Comparison of ENCODE assay signal across 20 cellular contexts in the genomic region with DNA sequence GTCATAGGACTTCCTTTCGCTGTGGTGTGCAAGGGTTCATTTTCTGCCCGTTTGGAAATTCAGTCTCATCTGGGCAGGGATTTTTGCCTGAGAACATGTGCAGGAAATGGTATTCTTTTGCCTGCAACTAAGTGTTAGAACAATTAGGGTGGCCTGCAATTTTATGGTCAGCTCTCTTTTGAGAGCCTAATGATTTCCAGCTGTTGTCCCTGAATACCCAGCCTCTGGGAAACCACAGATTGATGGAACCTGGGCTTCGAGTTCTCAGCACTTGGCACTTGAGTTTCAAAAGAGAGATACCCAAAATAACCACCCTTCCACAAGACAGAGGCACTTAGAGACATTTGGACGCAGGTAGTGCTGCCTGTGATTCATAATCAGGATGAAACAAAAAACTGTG.
"Had no signal": no experiment of that assay in that cellular context is flagged by ENCODE, and none has a peak within 500 bp of the region (broad histone marks: within the 10 kb centered on the region; RNA-seq: fewer than 3 reads in every experiment).

No MANE protein-coding gene starts in this region.

- H3K36me3 Mint-ChIP-seq: activated naive CD4-positive, alpha-beta T cell treated with anti-CD3 and anti-CD28 coated beads, Interleukin-2, amount 10 ng/mL, durations not matched to agents 7 days and 5 days; stimulated activated memory B cell treated with anti-CD40 and anti-IgM and Interleukin-4, amounts not matched to agents 10 μg/mL and 1 μg/mL and 100 μg/mL, for 72 hours had no signal

- H3K9me3 ChIP-seq: sigmoid colon, spleen, thoracic aorta, upper lobe of right lung had no signal

- H3K27ac ChIP-seq: coronary artery, sigmoid colon, spleen, thoracic aorta, upper lobe of right lung had no signal

- H3K27me3 Mint-ChIP-seq: activated CD4-positive, alpha-beta T cell treated with anti-CD3 and anti-CD28 coated beads, Interleukin-2, amount 10 ng/mL, durations not matched to agents 24 days and 14 days; activated naive CD4-positive, alpha-beta T cell treated with anti-CD3 and anti-CD28 coated beads, Interleukin-2, amount 10 ng/mL, durations not matched to agents 7 days and 5 days; activated naive CD8-positive, alpha-beta T cell treated with anti-CD3 and anti-CD28 coated beads, Interleukin-2, amount 50 U/mL, for 24 hours; stimulated activated memory B cell treated with anti-CD40 and anti-IgM and Interleukin-4, amounts not matched to agents 10 μg/mL and 1 μg/mL and 100 μg/mL, for 72 hours had no signal

- H3K4me3 ChIP-seq: coronary artery, lung, sigmoid colon, spleen, thoracic aorta, upper lobe of right lung had no signal

- H3K4me1 ChIP-seq: sigmoid colon had no signal

- H3K4me3 Mint-ChIP-seq: activated CD4-positive, alpha-beta T cell treated with anti-CD3 and anti-CD28 coated beads, Interleukin-2, amount 10 ng/mL, durations not matched to agents 24 days and 14 days; activated naive CD4-positive, alpha-beta T cell treated with anti-CD3 and anti-CD28 coated beads, Interleukin-2, amount 10 ng/mL, durations not matched to agents 7 days and 5 days; activated naive CD8-positive, alpha-beta T cell treated with anti-CD3 and anti-CD28 coated beads, Interleukin-2, amount 50 U/mL, for 24 hours; activated T-cell treated with anti-CD3 and anti-CD28 coated beads, Interleukin-2, amount 50 U/mL, for 4 hours; stimulated activated memory B cell treated with anti-CD40 and anti-IgM and Interleukin-4, amounts not matched to agents 10 μg/mL and 1 μg/mL and 100 μg/mL, for 72 hours had no signal

- H3K36me3 ChIP-seq: sigmoid colon, spleen, thoracic aorta, upper lobe of right lung had no signal

- DNase-seq: activated CD4-positive, alpha-beta T cell treated with anti-CD3 and anti-CD28 coated beads, Interleukin-2, amount 10 ng/mL, durations not matched to agents 24 days and 14 days; activated CD4-positive, CD25-positive, alpha-beta regulatory T cell; activated CD8-positive, alpha-beta memory T cell treated with anti-CD3 and anti-CD28 coated beads, Interleukin-2, amount 50 U/mL, for 4 hours; activated naive CD4-positive, alpha-beta T cell treated with anti-CD3 and anti-CD28 coated beads, Interleukin-2, amount 10 ng/mL, durations not matched to agents 7 days and 5 days; activated naive CD8-positive, alpha-beta T cell treated with anti-CD3 and anti-CD28 coated beads, Interleukin-2, amount 50 U/mL, for 24 hours; activated T-cell treated with anti-CD3 and anti-CD28 coated beads, Interleukin-2, amount 50 U/mL, for 4 hours; aorta; foreskin melanocyte; glutamatergic neuron; hippocampal formation; left colon; sigmoid colon; spleen; stimulated activated CD4-positive, alpha-beta T cell treated with anti-CD3 and anti-CD28 coated beads, Interleukin-4, amount 100 ng/mL, for 4 hours; T1000; upper lobe of right lung had no signal

- H3K27ac Mint-ChIP-seq: activated CD4-positive, alpha-beta T cell treated with anti-CD3 and anti-CD28 coated beads, Interleukin-2, amount 10 ng/mL, durations not matched to agents 24 days and 14 days; activated naive CD4-positive, alpha-beta T cell treated with anti-CD3 and anti-CD28 coated beads, Interleukin-2, amount 10 ng/mL, durations not matched to agents 7 days and 5 days; activated naive CD8-positive, alpha-beta T cell treated with anti-CD3 and anti-CD28 coated beads, Interleukin-2, amount 50 U/mL, for 24 hours; stimulated activated memory B cell treated with anti-CD40 and anti-IgM and Interleukin-4, amounts not matched to agents 10 μg/mL and 1 μg/mL and 100 μg/mL, for 72 hours had no signal

- H3K9me3 Mint-ChIP-seq: activated CD4-positive, alpha-beta T cell treated with anti-CD3 and anti-CD28 coated beads, Interleukin-2, amount 10 ng/mL, durations not matched to agents 24 days and 14 days; activated naive CD4-positive, alpha-beta T cell treated with anti-CD3 and anti-CD28 coated beads, Interleukin-2, amount 10 ng/mL, durations not matched to agents 7 days and 5 days; activated naive CD8-positive, alpha-beta T cell treated with anti-CD3 and anti-CD28 coated beads, Interleukin-2, amount 50 U/mL, for 24 hours; activated T-cell treated with anti-CD3 and anti-CD28 coated beads, Interleukin-2, amount 50 U/mL, for 4 hours had no signal

- H3K4me1 Mint-ChIP-seq: activated CD4-positive, alpha-beta T cell treated with anti-CD3 and anti-CD28 coated beads, Interleukin-2, amount 10 ng/mL, durations not matched to agents 24 days and 14 days; activated naive CD4-positive, alpha-beta T cell treated with anti-CD3 and anti-CD28 coated beads, Interleukin-2, amount 10 ng/mL, durations not matched to agents 7 days and 5 days; activated naive CD8-positive, alpha-beta T cell treated with anti-CD3 and anti-CD28 coated beads, Interleukin-2, amount 50 U/mL, for 24 hours; stimulated activated memory B cell treated with anti-CD40 and anti-IgM and Interleukin-4, amounts not matched to agents 10 μg/mL and 1 μg/mL and 100 μg/mL, for 72 hours had no signal

- H3K27me3 ChIP-seq: spleen, upper lobe of right lung had no signal
